9 cellular contexts compared by ENCODE assay signal in the genomic region with DNA sequence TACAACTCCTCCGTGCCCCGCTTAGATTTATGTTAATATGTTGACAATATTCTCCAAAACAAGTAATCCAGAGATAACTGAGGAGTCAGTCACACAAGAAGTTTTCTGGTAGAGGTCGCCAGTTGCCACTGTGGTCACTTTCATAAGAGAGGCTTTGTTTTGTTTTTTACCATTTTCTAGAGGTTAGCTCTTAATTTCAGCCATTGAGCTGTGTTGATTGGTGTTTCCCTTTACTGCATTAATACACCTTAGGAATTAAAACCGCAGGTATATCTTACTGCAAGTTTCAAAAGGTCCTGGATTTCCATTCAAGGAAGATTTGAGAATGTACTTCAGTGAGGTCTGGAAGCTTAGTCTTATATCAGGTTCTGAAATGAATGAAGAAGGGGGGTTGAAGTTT. TPM values are rescaled to one million over a fixed set of nuclear protein-coding genes. Genes with fewer than 3 reads are reported as not detected.
DNase-seq lines count a peak whose midpoint lies in the region; ATAC-seq, FAIRE-seq and TF ChIP-seq lines count a peak whose summit lies in the region.
"Had no signal": no experiment of that assay in that cellular context is flagged by ENCODE, and none has a peak within 500 bp of the region (broad histone marks: within the 10 kb centered on the region; RNA-seq: fewer than 3 reads in every experiment).

No MANE protein-coding gene starts in this region.

- no peak for TF ChIP-seq EP300 in A549 (IDR thresholded peaks at IDR 0.05)

- no peak overlapping the region for H3K4me3 ChIP-seq in A549
- H3K4me3 ChIP-seq in mononuclear cell (ENCODE audit: low read length), result peak overlapping the region; percentile 47

- H3K4me1 ChIP-seq in A549, result peaks cover 28% of the 10 kb centered on the region
- peaks cover 39% of the 10 kb centered on the region for H3K4me1 ChIP-seq in mononuclear cell (ENCODE audit: insufficient read depth, low read length)

- DNase-seq in A549 (ENCODE audit: low read depth in 1 of 2, low spot score in 1 of 2) (no peak), GM20000 (ENCODE audit: low spot score) (peak; percentile 19), NCI-H510A (lab: John Stamatoyannopoulos, UW) (no peak), activated gamma-delta T cell (lab: John Stamatoyannopoulos, UW) (no peak)
- no peak for DNase-seq in activated naive CD8-positive, alpha-beta T cell treated with anti-CD3 and anti-CD28 coated beads for 36 hours
- no peak for DNase-seq in stimulated activated CD4-positive, alpha-beta T cell treated with anti-CD3 and anti-CD28 coated beads, Interleukin-4, amount 100 ng/mL, for 24 hours
- DNase-seq: DMS79 had no signal

- no peaks in the 10 kb centered on the region for H3K9me3 Mint-ChIP-seq in activated naive CD8-positive, alpha-beta T cell treated with anti-CD3 and anti-CD28 coated beads for 36 hours

- peaks cover 23% of the 10 kb centered on the region for H3K36me3 Mint-ChIP-seq in activated naive CD8-positive, alpha-beta T cell treated with anti-CD3 and anti-CD28 coated beads for 36 hours

- H3K4me2 ChIP-seq in A549, result peak overlapping the region; percentile 86

- no peak overlapping the region for H3K27ac ChIP-seq in A549

- TF ChIP-seq RAD21 in A549 (conservative IDR thresholded peaks at IDR 0.05 in 1 of 2, IDR thresholded peaks at IDR 0.05 in 1 of 2), result no peak

- POLR2A ChIA-PET in A549 (lab: Yijun Ruan, JAX), result interaction anchor here (1.1 to 2.0 kb wide), 2 partner anchors 8 to 16 kb away, joined by 5 read pairs; a partner anchor contains a TSS

- peaks cover 62% of the 10 kb centered on the region for H3K27me3 Mint-ChIP-seq in activated naive CD8-positive, alpha-beta T cell treated with anti-CD3 and anti-CD28 coated beads for 36 hours

- H3K27ac Mint-ChIP-seq in activated naive CD8-positive, alpha-beta T cell treated with anti-CD3 and anti-CD28 coated beads for 36 hours, result peak overlapping the region; percentile 72

- ATAC-seq in A549, result no peak
- no peak for ATAC-seq in GM18520 (IDR thresholded peaks at IDR 0.05; ENCODE audit: unreplicated experiment)

- TF ChIP-seq CTCF in A549 (IDR thresholded peaks at IDR 0.05) (no peak), GM20000 (IDR thresholded peaks at IDR 0.05; ENCODE audit: extremely low read depth, missing control alignments) (no peak)

- CTCF ChIA-PET in A549 (lab: Yijun Ruan, JAX), result interaction anchor here (0.8 to 1.7 kb wide), 2 partner anchors 16 to 321 kb away, joined by 3 read pairs; no protein-coding TSS in a partner anchor

- H3K27me3 ChIP-seq in mononuclear cell (ENCODE audit: insufficient read depth, low read length), result peaks cover 41% of the 10 kb centered on the region

- H3K9me3 ChIP-seq in A549 (no peaks in the 10 kb centered on the region), mononuclear cell (ENCODE audit: low read depth, low read length) (no peaks in the 10 kb centered on the region)

- WGBS in A549 (ENCODE audit: missing lambda C conversion rate), result 79% methylated on average over 4 of the region's 4 CpGs

- FAIRE-seq in A549 (lab: Jason Lieb, UNC), result no peak

- TF ChIP-seq POLR2A in A549 (IDR thresholded peaks at IDR 0.05; ENCODE audit: low read length), result no peak

- H3K4me3 Mint-ChIP-seq in activated naive CD8-positive, alpha-beta T cell treated with anti-CD3 and anti-CD28 coated beads for 36 hours, result peak overlapping the region; percentile 80

- H3K4me1 Mint-ChIP-seq in activated naive CD8-positive, alpha-beta T cell treated with anti-CD3 and anti-CD28 coated beads for 36 hours, result peaks cover 34% of the 10 kb centered on the region

TF ChIP-seq in A549, 52 proteins besides CTCF, POLR2A, EP300 and RAD21:
- TF ChIP-seq RARB (CRISPR knock-in tag; IDR thresholded peaks at IDR 0.05), result no peak
- no peak for TF ChIP-seq TFCP2L1 (CRISPR knock-in tag; IDR thresholded peaks at IDR 0.05)
- TF ChIP-seq, protein P1, sequence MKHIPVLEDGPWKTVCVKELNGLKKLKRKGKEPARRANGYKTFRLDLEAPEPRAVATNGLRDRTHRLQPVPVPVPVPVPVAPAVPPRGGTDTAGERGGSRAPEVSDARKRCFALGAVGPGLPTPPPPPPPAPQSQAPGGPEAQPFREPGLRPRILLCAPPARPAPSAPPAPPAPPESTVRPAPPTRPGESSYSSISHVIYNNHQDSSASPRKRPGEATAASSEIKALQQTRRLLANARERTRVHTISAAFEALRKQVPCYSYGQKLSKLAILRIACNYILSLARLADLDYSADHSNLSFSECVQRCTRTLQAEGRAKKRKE (CRISPR knock-in tag; IDR thresholded peaks at IDR 0.05; ENCODE audit: low read depth), result no peak
- no peak for TF ChIP-seq NFE2L2 (conservative IDR thresholded peaks at IDR 0.05; ENCODE audit: low read length)
- no peak for TF ChIP-seq KDM1A (IDR thresholded peaks at IDR 0.05; ENCODE audit: low read depth)
- TF ChIP-seq, protein P2, sequence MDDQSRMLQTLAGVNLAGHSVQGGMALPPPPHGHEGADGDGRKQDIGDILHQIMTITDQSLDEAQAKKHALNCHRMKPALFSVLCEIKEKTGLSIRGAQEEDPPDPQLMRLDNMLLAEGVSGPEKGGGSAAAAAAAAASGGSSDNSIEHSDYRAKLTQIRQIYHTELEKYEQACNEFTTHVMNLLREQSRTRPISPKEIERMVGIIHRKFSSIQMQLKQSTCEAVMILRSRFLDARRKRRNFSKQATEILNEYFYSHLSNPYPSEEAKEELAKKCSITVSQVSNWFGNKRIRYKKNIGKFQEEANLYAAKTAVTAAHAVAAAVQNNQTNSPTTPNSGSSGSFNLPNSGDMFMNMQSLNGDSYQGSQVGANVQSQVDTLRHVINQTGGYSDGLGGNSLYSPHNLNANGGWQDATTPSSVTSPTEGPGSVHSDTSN (IDR thresholded peaks at IDR 0.05), result no peak
- TF ChIP-seq, protein P3, sequence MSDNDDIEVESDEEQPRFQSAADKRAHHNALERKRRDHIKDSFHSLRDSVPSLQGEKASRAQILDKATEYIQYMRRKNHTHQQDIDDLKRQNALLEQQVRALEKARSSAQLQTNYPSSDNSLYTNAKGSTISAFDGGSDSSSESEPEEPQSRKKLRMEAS (IDR thresholded peaks at IDR 0.05), result no peak
- no peak for TF ChIP-seq FOSL2 (IDR thresholded peaks at IDR 0.05)
- TF ChIP-seq FOSL2 (CRISPR knock-in tag; IDR thresholded peaks at IDR 0.05), result no peak
- TF ChIP-seq NR3C1 (IDR thresholded peaks at IDR 0.05), result no peak

RNA-seq across cellular contexts. Expression of a gene that starts 3.5 kb away (rescaled TPM):
- polyA plus RNA-seq in A549 (2011; rRNA removed) (64.3 and 77.3 TPM in 2 replicates), A549 (2017; fragmentation: RNase III; extraction: RNeasy Plus Mini Kit Qiagen cat#74134 plus additional on column Dnase treatment) (40.7 to 50.9 TPM (median 44.4 TPM) in 3 replicates)
- polyA plus RNA-seq in A549 (2012; cell fraction: cytosol; rRNA removed), result 18.5 and 19.4 TPM in 2 replicates
- polyA plus RNA-seq in A549 (2012; cell fraction: nucleus; rRNA removed), result 11.7 and 13.0 TPM in 2 replicates
- polyA minus RNA-seq in A549 (2011; rRNA and poly(A)+ RNA removed), result 48.9 and 51.1 TPM in 2 replicates
- 10 to 100 TPM; 59.2 to 59.6 TPM for total RNA-seq in activated naive CD8-positive, alpha-beta T cell treated with anti-CD3 and anti-CD28 coated beads for 36 hours
- total RNA-seq in mononuclear cell, result 67.4 TPM

RNA-seq across cellular contexts. Expression of a gene that starts 8.2 kb away (rescaled TPM):
- 70.2 and 70.8 TPM in 2 replicates for polyA plus RNA-seq in A549 (2011; rRNA removed)
- 16.7 and 17.7 TPM in 2 replicates for polyA plus RNA-seq in A549 (2012; cell fraction: cytosol; rRNA removed)
- 6.9 and 11.4 TPM in 2 replicates for polyA plus RNA-seq in A549 (2012; cell fraction: nucleus; rRNA removed)
- 42.2 to 47.9 TPM (median 44.8 TPM) in 3 replicates for polyA plus RNA-seq in A549 (2017; fragmentation: RNase III; extraction: RNeasy Plus Mini Kit Qiagen cat#74134 plus additional on column Dnase treatment)
- polyA minus RNA-seq in A549 (2011; rRNA and poly(A)+ RNA removed), result 6.2 and 7.2 TPM in 2 replicates
- total RNA-seq in activated naive CD8-positive, alpha-beta T cell treated with anti-CD3 and anti-CD28 coated beads for 36 hours, result 10 to 100 TPM; 46.8 to 53.5 TPM
- total RNA-seq in mononuclear cell, result 21.5 TPM

RNA-seq across cellular contexts. Expression of a gene that starts 20.9 kb away (rescaled TPM):
- polyA plus RNA-seq in A549 (2011; rRNA removed), result 0.04 TPM in 1 of 2 replicates, not detected in the other
- not detected in 2 replicates for polyA plus RNA-seq in A549 (2012; cell fraction: cytosol; rRNA removed)
- polyA plus RNA-seq in A549 (2012; cell fraction: nucleus; rRNA removed), result 0.05 TPM in 1 of 2 replicates, not detected in the other
- polyA plus RNA-seq in A549 (2017; fragmentation: RNase III; extraction: RNeasy Plus Mini Kit Qiagen cat#74134 plus additional on column Dnase treatment), result 0.05 TPM in 1 of 3 replicates, not detected in the others
- polyA minus RNA-seq in A549 (2011; rRNA and poly(A)+ RNA removed), result not detected in 2 replicates
- not detected for total RNA-seq in activated naive CD8-positive, alpha-beta T cell treated with anti-CD3 and anti-CD28 coated beads for 36 hours
- not detected for total RNA-seq in mononuclear cell
